1 cellular context compared by ENCODE assay signal in genomic region chr15:92648190-92648875, GRCh38.
TF ChIP-seq lines count a peak whose summit lies in the region.

No MANE protein-coding gene starts in this region.

TF ChIP-seq in H1, 55 proteins besides CTCF, POLR2A, EP300 and RAD21:
- TF ChIP-seq SP2 (IDR thresholded peaks at IDR 0.05; ENCODE audit: low read length) (no peak), KDM1A (IDR thresholded peaks at IDR 0.05; ENCODE audit: borderline replicate concordance, low read length) (peak; percentile 96)
